ENCODE assay signal across 20 cellular contexts in genomic region chr2:95278637-95279225, GRCh38. TPM values are rescaled to one million over a fixed set of nuclear protein-coding genes. Genes with fewer than 3 reads are reported as not detected.
"Had no signal": no experiment of that assay in that cellular context is flagged by ENCODE, and none has a peak within 500 bp of the region (broad histone marks: within the 10 kb centered on the region; RNA-seq: fewer than 3 reads in every experiment).

No MANE protein-coding gene starts in this region.

- DNase-seq: activated CD4-positive, alpha-beta T cell treated with anti-CD3 and anti-CD28 coated beads for 36 hours; activated CD4-positive, alpha-beta T cell treated with anti-CD3 and anti-CD28 coated beads, Interleukin-2, amount 50 U/mL, for 48 hours; activated CD8-positive, alpha-beta memory T cell treated with anti-CD3 and anti-CD28 coated beads, Interleukin-2, amount 10 ng/mL, durations not matched to agents 7 days and 5 days; activated naive CD8-positive, alpha-beta T cell treated with anti-CD3 and anti-CD28 coated beads for 36 hours; amniotic stem cell; effector memory CD8-positive, alpha-beta T cell; hypothalamus; mesendoderm; nucleus accumbens; small intestine; stimulated activated CD4-positive, alpha-beta T cell treated with anti-CD3 and anti-CD28 coated beads, Interleukin-4, amount 100 ng/mL, for 1 hour; stomach; trophoblast cell had no signal

- H3K4me3 Mint-ChIP-seq: activated CD4-positive, alpha-beta T cell treated with anti-CD3 and anti-CD28 coated beads for 36 hours; activated CD8-positive, alpha-beta memory T cell treated with anti-CD3 and anti-CD28 coated beads, Interleukin-2, amount 10 ng/mL, durations not matched to agents 7 days and 5 days; activated naive CD8-positive, alpha-beta T cell treated with anti-CD3 and anti-CD28 coated beads for 36 hours; effector memory CD8-positive, alpha-beta T cell; nephron; T-helper 2 cell treated with Interferon-gamma antibody and Interleukin-4, amounts not matched to agents 5 μg/mL and 100 μg/mL, for 36 hours; WTC11 had no signal

- H3K27me3 Mint-ChIP-seq: activated CD4-positive, alpha-beta T cell treated with anti-CD3 and anti-CD28 coated beads for 36 hours; activated CD8-positive, alpha-beta memory T cell treated with anti-CD3 and anti-CD28 coated beads, Interleukin-2, amount 10 ng/mL, durations not matched to agents 7 days and 5 days; activated naive CD8-positive, alpha-beta T cell treated with anti-CD3 and anti-CD28 coated beads for 36 hours had no signal

- H3K27ac ChIP-seq: cardiac muscle cell, prostate gland had no signal

- H3K9me3 Mint-ChIP-seq: activated naive CD8-positive, alpha-beta T cell treated with anti-CD3 and anti-CD28 coated beads for 36 hours; effector memory CD8-positive, alpha-beta T cell; nephron; T-helper 2 cell treated with Interferon-gamma antibody and Interleukin-4, amounts not matched to agents 5 μg/mL and 100 μg/mL, for 36 hours; WTC11 had no signal

- H3K4me1 Mint-ChIP-seq: activated CD4-positive, alpha-beta T cell treated with anti-CD3 and anti-CD28 coated beads for 36 hours; activated CD8-positive, alpha-beta memory T cell treated with anti-CD3 and anti-CD28 coated beads, Interleukin-2, amount 10 ng/mL, durations not matched to agents 7 days and 5 days; activated naive CD8-positive, alpha-beta T cell treated with anti-CD3 and anti-CD28 coated beads for 36 hours; nephron had no signal

- H3K36me3 Mint-ChIP-seq: activated CD8-positive, alpha-beta memory T cell treated with anti-CD3 and anti-CD28 coated beads, Interleukin-2, amount 10 ng/mL, durations not matched to agents 7 days and 5 days; activated naive CD8-positive, alpha-beta T cell treated with anti-CD3 and anti-CD28 coated beads for 36 hours; WTC11 had no signal

- H3K36me3 ChIP-seq: cardiac muscle cell, prostate gland had no signal

- H3K27ac Mint-ChIP-seq: activated CD4-positive, alpha-beta T cell treated with anti-CD3 and anti-CD28 coated beads for 36 hours; activated CD8-positive, alpha-beta memory T cell treated with anti-CD3 and anti-CD28 coated beads, Interleukin-2, amount 10 ng/mL, durations not matched to agents 7 days and 5 days; activated naive CD8-positive, alpha-beta T cell treated with anti-CD3 and anti-CD28 coated beads for 36 hours; effector memory CD8-positive, alpha-beta T cell; nephron; T-helper 2 cell treated with Interferon-gamma antibody and Interleukin-4, amounts not matched to agents 5 μg/mL and 100 μg/mL, for 36 hours; WTC11 had no signal

- ATAC-seq: activated CD4-positive, alpha-beta T cell treated with anti-CD3 and anti-CD28 coated beads for 36 hours; activated CD8-positive, alpha-beta memory T cell treated with anti-CD3 and anti-CD28 coated beads, Interleukin-2, amount 10 ng/mL, durations not matched to agents 7 days and 5 days; effector memory CD8-positive, alpha-beta T cell; right cardiac atrium; WTC11 had no signal

- H3K27me3 ChIP-seq: cardiac muscle cell, stomach had no signal

- H3K9me3 ChIP-seq: prostate gland, stomach had no signal

- FAIRE-seq: small intestine had no signal

- H3K4me3 ChIP-seq: cardiac muscle cell, prostate gland, stomach had no signal

RNA-seq across cellular contexts. Expression of gene PROM2, which starts 4.5 kb away (rescaled TPM):
- total RNA-seq: SK-MEL-5 had no signal

RNA-seq across cellular contexts. Expression of gene KCNIP3, which starts 18.4 kb away (rescaled TPM):
- total RNA-seq: activated CD4-positive, alpha-beta T cell treated with anti-CD3 and anti-CD28 coated beads for 36 hours; activated CD8-positive, alpha-beta memory T cell treated with anti-CD3 and anti-CD28 coated beads, Interleukin-2, amount 10 ng/mL, durations not matched to agents 7 days and 5 days; activated naive CD8-positive, alpha-beta T cell treated with anti-CD3 and anti-CD28 coated beads for 36 hours had no signal
